In the genomic region with DNA sequence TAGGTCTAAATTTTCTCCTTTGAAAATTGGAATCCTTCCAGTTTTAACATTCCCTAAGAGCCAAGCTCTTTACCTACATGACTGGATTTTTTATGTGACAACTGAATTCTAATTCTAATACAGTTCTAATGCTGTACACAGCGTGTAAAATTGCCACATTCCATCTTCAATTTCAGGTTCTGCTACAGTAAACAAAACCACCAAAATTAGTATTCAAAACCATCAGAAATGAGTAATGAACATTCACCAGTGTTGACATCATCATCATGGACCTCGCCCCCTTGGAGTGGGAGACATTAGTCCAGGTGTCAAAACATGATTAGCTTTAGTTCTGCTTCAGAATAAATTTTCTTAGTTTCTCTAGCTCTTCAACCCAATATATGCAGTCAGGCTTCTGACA, we compare ENCODE assay signal across 14 cellular contexts.
"Had no signal": no experiment of that assay in that cellular context is flagged by ENCODE, and none has a peak within 500 bp of the region (broad histone marks: within the 10 kb centered on the region; RNA-seq: fewer than 3 reads in every experiment).

No MANE protein-coding gene starts in this region.

- H3K4me3 ChIP-seq: adrenal gland, esophagus squamous epithelium, heart left ventricle, left lung, stomach, thoracic aorta had no signal

- H3K4me1 Mint-ChIP-seq: memory B cell had no signal

- H3K36me3 ChIP-seq: adrenal gland, esophagus squamous epithelium, heart left ventricle, left lung, stomach, thoracic aorta had no signal

- H3K27ac ChIP-seq: adrenal gland, esophagus squamous epithelium, heart left ventricle, left lung, stomach, thoracic aorta had no signal

- H3K27ac Mint-ChIP-seq: memory B cell, nephron progenitor cell had no signal

- H3K27me3 ChIP-seq: adrenal gland, esophagus squamous epithelium, heart left ventricle, left lung, stomach had no signal

- H3K4me1 ChIP-seq: adrenal gland, esophagus squamous epithelium, left lung, stomach had no signal

- DNase-seq: activated CD4-positive, CD25-positive, alpha-beta regulatory T cell treated with anti-CD3 and anti-CD28 coated beads, Interleukin-2, amount 50 U/mL, for 72 hours; activated naive CD4-positive, alpha-beta T cell treated with anti-CD3 and anti-CD28 coated beads, Interleukin-2, amount 50 U/mL, for 16 hours; adrenal gland; esophagus squamous epithelium; foreskin fibroblast; heart left ventricle; left lung; nephron progenitor cell; stimulated activated CD4-positive, alpha-beta T cell treated with anti-CD3 and anti-CD28 coated beads, Interleukin-4, amount 100 ng/mL, for 1 hour; stimulated activated CD8-positive, alpha-beta memory T cell treated with anti-CD3 and anti-CD28 coated beads, Interleukin-4, amount 100 ng/mL, for 48 hours; stomach; SW 1271 had no signal

- H3K36me3 Mint-ChIP-seq: memory B cell had no signal

- H3K4me3 Mint-ChIP-seq: memory B cell, nephron progenitor cell had no signal

- ATAC-seq: left lung had no signal

- H3K9me3 Mint-ChIP-seq: nephron progenitor cell had no signal

- H3K9me3 ChIP-seq: adrenal gland, esophagus squamous epithelium, heart left ventricle, left lung, stomach, thoracic aorta had no signal
